Comparison of ENCODE assay signal across 13 cellular contexts in the genomic region with DNA sequence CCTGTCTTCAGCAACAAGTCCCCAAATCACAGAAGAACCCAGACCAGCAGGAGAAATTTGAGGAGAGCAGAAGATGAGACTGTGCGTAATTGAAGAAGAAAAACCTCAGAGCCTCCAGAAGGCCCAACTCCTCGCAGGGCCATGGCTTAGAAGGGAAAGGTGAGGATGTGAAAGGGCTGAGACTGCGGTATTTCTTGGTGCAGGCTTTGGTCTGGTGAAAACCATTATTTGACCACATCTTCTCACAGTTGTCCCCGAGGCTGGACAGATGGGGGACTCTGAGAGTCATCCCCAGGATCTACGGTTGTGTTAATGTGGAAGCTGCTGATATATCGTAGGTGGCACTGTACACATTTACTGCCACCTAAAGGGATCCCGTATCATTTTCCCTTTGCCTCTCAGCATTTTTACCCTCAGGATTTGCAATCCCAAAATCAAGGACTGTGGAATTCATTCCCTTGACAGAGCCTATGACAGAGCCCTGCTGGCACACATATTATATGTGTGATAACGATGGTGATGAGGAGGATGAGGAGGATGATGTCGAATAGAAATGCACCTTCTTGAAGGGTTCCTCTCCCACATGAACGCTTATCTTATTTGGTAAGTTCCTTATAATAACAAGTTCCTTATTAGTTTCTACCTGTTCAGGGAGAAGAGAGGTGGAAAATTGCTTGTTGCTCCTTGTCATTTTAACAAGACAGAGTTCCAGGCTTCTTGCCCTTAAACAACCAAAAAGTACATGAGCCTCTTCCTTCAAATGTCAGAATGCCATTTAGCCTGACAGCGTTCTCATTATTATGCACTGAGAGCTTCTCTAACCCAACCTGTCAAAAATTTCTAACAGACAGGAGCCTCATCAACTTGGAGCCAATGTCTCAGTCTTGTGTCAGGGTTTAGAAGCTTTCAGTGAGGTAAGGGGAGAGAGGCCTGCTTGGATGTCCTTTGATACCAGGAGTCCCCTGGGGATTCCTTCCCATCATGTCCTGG.
"Had no signal": no experiment of that assay in that cellular context is flagged by ENCODE, and none has a peak within 500 bp of the region (broad histone marks: within the 10 kb centered on the region; RNA-seq: fewer than 3 reads in every experiment).

No MANE protein-coding gene starts in this region.

- DNase-seq: activated CD4-positive, alpha-beta memory T cell treated with anti-CD3 and anti-CD28 coated beads for 36 hours; activated naive CD4-positive, alpha-beta T cell treated with anti-CD3 and anti-CD28 coated beads, Interleukin-2, amount 10 ng/mL, durations not matched to agents 7 days and 5 days; activated T-cell treated with anti-CD3 and anti-CD28 coated beads for 4 hours; dermis blood vessel endothelial cell; glutamatergic neuron; left cardiac atrium; lower lobe of right lung; naive B cell; thyroid gland had no signal

- H3K9me3 Mint-ChIP-seq: activated CD4-positive, alpha-beta memory T cell treated with anti-CD3 and anti-CD28 coated beads for 36 hours; activated naive CD4-positive, alpha-beta T cell treated with anti-CD3 and anti-CD28 coated beads, Interleukin-2, amount 10 ng/mL, durations not matched to agents 7 days and 5 days; activated T-helper 2 cell treated with anti-CD3 and anti-CD28 coated beads, Interferon-gamma antibody, Interleukin-2, Interleukin-4, amounts not matched to agents 10 μg/mL and 5 μg/mL and 100 μg/mL, durations not matched to agents 14 hours and 24 hours and 36 hours; central memory CD8-positive, alpha-beta T cell; mesothelial cell of epicardium had no signal

- H3K4me1 Mint-ChIP-seq: activated naive CD4-positive, alpha-beta T cell treated with anti-CD3 and anti-CD28 coated beads, Interleukin-2, amount 10 ng/mL, durations not matched to agents 7 days and 5 days; central memory CD8-positive, alpha-beta T cell; naive B cell had no signal

- H3K27ac Mint-ChIP-seq: activated CD4-positive, alpha-beta memory T cell treated with anti-CD3 and anti-CD28 coated beads for 36 hours; activated naive CD4-positive, alpha-beta T cell treated with anti-CD3 and anti-CD28 coated beads, Interleukin-2, amount 10 ng/mL, durations not matched to agents 7 days and 5 days; activated T-helper 2 cell treated with anti-CD3 and anti-CD28 coated beads, Interferon-gamma antibody, Interleukin-2, Interleukin-4, amounts not matched to agents 10 μg/mL and 5 μg/mL and 100 μg/mL, durations not matched to agents 14 hours and 24 hours and 36 hours; mesothelial cell of epicardium; naive B cell had no signal

- H3K36me3 Mint-ChIP-seq: activated CD4-positive, alpha-beta memory T cell treated with anti-CD3 and anti-CD28 coated beads for 36 hours; activated naive CD4-positive, alpha-beta T cell treated with anti-CD3 and anti-CD28 coated beads, Interleukin-2, amount 10 ng/mL, durations not matched to agents 7 days and 5 days; mesothelial cell of epicardium; naive B cell had no signal

- H3K4me3 Mint-ChIP-seq: activated CD4-positive, alpha-beta memory T cell treated with anti-CD3 and anti-CD28 coated beads for 36 hours; activated naive CD4-positive, alpha-beta T cell treated with anti-CD3 and anti-CD28 coated beads, Interleukin-2, amount 10 ng/mL, durations not matched to agents 7 days and 5 days; central memory CD8-positive, alpha-beta T cell; mesothelial cell of epicardium; naive B cell had no signal

- ATAC-seq: activated CD4-positive, CD25-positive, alpha-beta regulatory T cell treated with anti-CD3 and anti-CD28 coated beads, Interleukin-2, amount 50 U/mL, for 24 hours; left cardiac atrium; lower lobe of right lung had no signal
